In genomic region chr15:92111756-92112155, GRCh38 we compare ENCODE assay signal across 1 cellular context.
TF ChIP-seq lines count a peak whose summit lies in the region.

No MANE protein-coding gene starts in this region.

TF ChIP-seq in HepG2, 621 proteins besides CTCF, POLR2A, EP300 and RAD21 (continued from another document):
- TF ChIP-seq TFDP1 (CRISPR knock-in tag; IDR thresholded peaks at IDR 0.05; ENCODE audit: borderline replicate concordance) (no peak), SOX5 (CRISPR knock-in tag; IDR thresholded peaks at IDR 0.05; ENCODE audit: borderline replicate concordance) (no peak)
- TF ChIP-seq, protein P1, sequence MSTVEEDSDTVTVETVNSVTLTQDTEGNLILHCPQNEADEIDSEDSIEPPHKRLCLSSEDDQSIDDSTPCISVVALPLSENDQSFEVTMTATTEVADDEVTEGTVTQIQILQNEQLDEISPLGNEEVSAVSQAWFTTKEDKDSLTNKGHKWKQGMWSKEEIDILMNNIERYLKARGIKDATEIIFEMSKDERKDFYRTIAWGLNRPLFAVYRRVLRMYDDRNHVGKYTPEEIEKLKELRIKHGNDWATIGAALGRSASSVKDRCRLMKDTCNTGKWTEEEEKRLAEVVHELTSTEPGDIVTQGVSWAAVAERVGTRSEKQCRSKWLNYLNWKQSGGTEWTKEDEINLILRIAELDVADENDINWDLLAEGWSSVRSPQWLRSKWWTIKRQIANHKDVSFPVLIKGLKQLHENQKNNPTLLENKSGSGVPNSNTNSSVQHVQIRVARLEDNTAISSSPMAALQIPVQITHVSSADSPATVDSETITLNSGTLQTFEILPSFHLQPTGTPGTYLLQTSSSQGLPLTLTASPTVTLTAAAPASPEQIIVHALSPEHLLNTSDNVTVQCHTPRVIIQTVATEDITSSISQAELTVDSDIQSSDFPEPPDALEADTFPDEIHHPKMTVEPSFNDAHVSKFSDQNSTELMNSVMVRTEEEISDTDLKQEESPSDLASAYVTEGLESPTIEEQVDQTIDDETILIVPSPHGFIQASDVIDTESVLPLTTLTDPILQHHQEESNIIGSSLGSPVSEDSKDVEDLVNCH (CRISPR knock-in tag; IDR thresholded peaks at IDR 0.05): no peak
